37 cellular contexts compared by ENCODE assay signal in the genomic region with DNA sequence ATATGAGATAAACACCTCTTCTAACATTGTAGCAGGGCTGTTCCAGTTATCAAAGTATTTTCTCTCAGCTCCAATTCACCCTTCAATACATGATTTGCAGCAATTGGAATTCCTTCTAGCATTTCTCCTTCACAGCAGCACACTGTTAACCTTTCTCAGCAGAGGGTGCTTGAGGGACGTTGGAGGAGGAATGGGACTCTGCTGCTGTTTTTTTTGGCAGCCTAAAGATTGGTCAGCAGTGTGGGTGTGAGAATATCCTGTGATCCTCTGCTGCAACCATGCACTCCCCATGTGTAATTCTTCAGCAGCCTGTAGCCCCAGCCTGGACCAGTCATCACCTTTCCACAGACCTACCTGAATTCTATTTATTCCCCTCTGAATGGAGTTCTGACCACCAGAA.
A peak's percentile ranks its signal among the peaks of the same experiment; 100 is the strongest.
DNase-seq lines count a peak whose midpoint lies in the region; ATAC-seq and TF ChIP-seq lines count a peak whose summit lies in the region.
"Had no signal": no experiment of that assay in that cellular context is flagged by ENCODE, and none has a peak within 500 bp of the region (broad histone marks: within the 10 kb centered on the region; RNA-seq: fewer than 3 reads in every experiment).

No MANE protein-coding gene starts in this region.

- H2BK15ac ChIP-seq in IMR-90 (ENCODE audit: low read depth, low read length): no peak overlapping the region

- no peaks in the 10 kb centered on the region for H3K27me3 ChIP-seq in IMR-90 (ENCODE audit: control insufficient read depth, insufficient read depth, low read length)
- no peaks in the 10 kb centered on the region for H3K27me3 ChIP-seq in upper lobe of left lung
- H3K27me3 ChIP-seq: BLaER1, dorsolateral prefrontal cortex, heart right ventricle, Peyer's patch had no signal

- WGBS in IMR-90 (ENCODE audit: extremely low coverage in 2 of 2, insufficient read length in 1 of 2), 2 experiments: no CpG with 5 or more reads among the region's 1 CpG
- 40% methylated on average over 1 of the region's 1 CpG for WGBS in upper lobe of left lung, 2 donors

- no peak for TF ChIP-seq EP300 in upper lobe of left lung (IDR thresholded peaks at IDR 0.05)

- no peak overlapping the region for H3K4me3 Mint-ChIP-seq in activated T-helper 2 cell treated with anti-CD3 and anti-CD28 coated beads, Interferon-gamma antibody, Interleukin-2, Interleukin-4, amounts not matched to agents 10 μg/mL and 5 μg/mL and 100 μg/mL, durations not matched to agents 14 hours and 24 hours and 36 hours (ENCODE audit: low read depth)
- H3K4me3 Mint-ChIP-seq: activated naive CD4-positive, alpha-beta T cell treated with anti-CD3 and anti-CD28 coated beads, Interleukin-2, amount 50 U/mL, for 24 hours; natural killer cell treated with Interleukin-12 subunit alpha and Interleukin-12 subunit beta and Interleukin-15 and Interleukin-18, amount 100 ng/mL, for 72 hours; stimulated activated naive B cell treated with anti-CD40 and anti-IgM and Interleukin-4, amounts not matched to agents 10 μg/mL and 1 μg/mL and 100 μg/mL, for 72 hours; type B pancreatic cell had no signal

- no peak overlapping the region for H2BK5ac ChIP-seq in IMR-90 (ENCODE audit: low read depth, low read length, poor library complexity, severe bottlenecking)

- no peak overlapping the region for H3K27ac Mint-ChIP-seq in activated T-helper 2 cell treated with anti-CD3 and anti-CD28 coated beads, Interferon-gamma antibody, Interleukin-2, Interleukin-4, amounts not matched to agents 10 μg/mL and 5 μg/mL and 100 μg/mL, durations not matched to agents 14 hours and 24 hours and 36 hours
- H3K27ac Mint-ChIP-seq: activated naive CD4-positive, alpha-beta T cell treated with anti-CD3 and anti-CD28 coated beads, Interleukin-2, amount 50 U/mL, for 24 hours; natural killer cell treated with Interleukin-12 subunit alpha and Interleukin-12 subunit beta and Interleukin-15 and Interleukin-18, amount 100 ng/mL, for 72 hours; stimulated activated naive B cell treated with anti-CD40 and anti-IgM and Interleukin-4, amounts not matched to agents 10 μg/mL and 1 μg/mL and 100 μg/mL, for 72 hours; type B pancreatic cell had no signal

- H2AK9ac ChIP-seq in IMR-90 (replicated peaks; ENCODE audit: low read depth, low read length, poor library complexity): no peak overlapping the region

- CTCF ChIA-PET in IMR-90 (lab: Yijun Ruan, JAX): interaction anchor here (0.6 to 1.3 kb wide), 2 partner anchors 9 to 16 kb away, joined by 3 read pairs; no protein-coding TSS in a partner anchor

- H3K36me3 ChIP-seq in IMR-90 (ENCODE audit: control insufficient read depth, insufficient read depth, low read length) (no peaks in the 10 kb centered on the region), upper lobe of left lung (no peaks in the 10 kb centered on the region)
- H3K36me3 ChIP-seq: BLaER1, HAP-1, heart right ventricle, Peyer's patch, WERI-Rb-1 had no signal

- TF ChIP-seq CTCF in IMR-90 (conservative IDR thresholded peaks at IDR 0.05; ENCODE audit: low read depth, low read length): no peak
- TF ChIP-seq CTCF in upper lobe of left lung (IDR thresholded peaks at IDR 0.05): no peak

- no peaks in the 10 kb centered on the region for H3K27me3 Mint-ChIP-seq in activated T-helper 2 cell treated with anti-CD3 and anti-CD28 coated beads, Interferon-gamma antibody, Interleukin-2, Interleukin-4, amounts not matched to agents 10 μg/mL and 5 μg/mL and 100 μg/mL, durations not matched to agents 14 hours and 24 hours and 36 hours (ENCODE audit: low read depth)
- H3K27me3 Mint-ChIP-seq: activated naive CD4-positive, alpha-beta T cell treated with anti-CD3 and anti-CD28 coated beads, Interleukin-2, amount 50 U/mL, for 24 hours; natural killer cell treated with Interleukin-12 subunit alpha and Interleukin-12 subunit beta and Interleukin-15 and Interleukin-18, amount 100 ng/mL, for 72 hours; stimulated activated naive B cell treated with anti-CD40 and anti-IgM and Interleukin-4, amounts not matched to agents 10 μg/mL and 1 μg/mL and 100 μg/mL, for 72 hours; type B pancreatic cell had no signal

- ATAC-seq in IMR-90 (ENCODE audit: low read depth): no peak
- ATAC-seq in upper lobe of left lung (ENCODE audit: low FRiP score in 2 of 2): no peak
- ATAC-seq: heart right ventricle; mucosa of descending colon; natural killer cell treated with Interleukin-12 subunit alpha and Interleukin-12 subunit beta and Interleukin-15 and Interleukin-18, amount 100 ng/mL, for 72 hours; psoas muscle; stimulated activated naive B cell treated with anti-CD40 and anti-IgM and Interleukin-4, amounts not matched to agents 10 μg/mL and 1 μg/mL and 100 μg/mL, for 72 hours had no signal

- no peaks in the 10 kb centered on the region for H3K4me1 Mint-ChIP-seq in activated T-helper 2 cell treated with anti-CD3 and anti-CD28 coated beads, Interferon-gamma antibody, Interleukin-2, Interleukin-4, amounts not matched to agents 10 μg/mL and 5 μg/mL and 100 μg/mL, durations not matched to agents 14 hours and 24 hours and 36 hours (ENCODE audit: low read depth)
- H3K4me1 Mint-ChIP-seq: activated naive CD4-positive, alpha-beta T cell treated with anti-CD3 and anti-CD28 coated beads, Interleukin-2, amount 50 U/mL, for 24 hours; stimulated activated naive B cell treated with anti-CD40 and anti-IgM and Interleukin-4, amounts not matched to agents 10 μg/mL and 1 μg/mL and 100 μg/mL, for 72 hours had no signal

- no peak for TF ChIP-seq POLR2A in IMR-90 (IDR thresholded peaks at IDR 0.05; ENCODE audit: low read depth, low read length)
- no peak for TF ChIP-seq POLR2A in upper lobe of left lung (IDR thresholded peaks at IDR 0.05)

- H3K4me3 ChIP-seq in IMR-90 (ENCODE audit: insufficient read depth, low read depth, low read length) (no peak overlapping the region), upper lobe of left lung (no peak overlapping the region)
- H3K4me3 ChIP-seq: BLaER1, dorsolateral prefrontal cortex, HAP-1, heart right ventricle, lung, mucosa of descending colon, Peyer's patch, psoas muscle had no signal

- intact Hi-C loops in IMR-90 (cut with micrococcal nuclease): no loop called here
- intact Hi-C loops in activated T-helper 2 cell treated with anti-CD3 and anti-CD28 coated beads, Interferon-gamma antibody, Interleukin-2, Interleukin-4, amounts not matched to agents 10 μg/mL and 5 μg/mL and 100 μg/mL, durations not matched to agents 14 hours and 24 hours and 36 hours (cut with micrococcal nuclease): no loop called here

- peak; percentile 45 for DNase-seq in IMR-90
- DNase-seq in astrocyte of the hippocampus (ENCODE audit: low read depth, low spot score): peak; percentile 5
- peak; percentile 7 for DNase-seq in fibroblast of gingiva (ENCODE audit: low read depth)
- DNase-seq in myocyte (ENCODE audit: low read depth): peak; percentile 5
- no peak for DNase-seq in HCEC 1CT
- no peak for DNase-seq in activated T-helper 2 cell treated with anti-CD3 and anti-CD28 coated beads, Interferon-gamma antibody, Interleukin-2, Interleukin-4, amounts not matched to agents 10 μg/mL and 5 μg/mL and 100 μg/mL, durations not matched to agents 14 hours and 24 hours and 36 hours (ENCODE audit: low spot score)
- DNase-seq in upper lobe of left lung: no peak
- DNase-seq in T-helper 2 cell: no peak
- DNase-seq: activated CD4-positive, alpha-beta T cell treated with anti-CD3 and anti-CD28 coated beads for 48 hours; amygdala; Caco-2; central memory CD4-positive, alpha-beta T cell; DMS53; dorsolateral prefrontal cortex; foreskin melanocyte; GDM1; heart right ventricle; Karpas-422; kidney glomerular epithelial cell; mucosa of descending colon; MV-4-11; NCI-H1436; NCI-H2081 treated with DMSO at 0.1 percent for 48 hours; NCI-H345; Peyer's patch; psoas muscle; stimulated activated naive B cell treated with anti-CD40 and anti-IgM and Interleukin-4, amounts not matched to agents 10 μg/mL and 1 μg/mL and 100 μg/mL, for 72 hours; substantia nigra; SW 1271; T-helper 9 cell; WERI-Rb-1 had no signal

- H2BK120ac ChIP-seq in IMR-90 (ENCODE audit: low read depth, low read length): no peak overlapping the region

- H3K9me3 ChIP-seq in IMR-90 (ENCODE audit: control insufficient read depth, insufficient read depth, low read length) (no peaks in the 10 kb centered on the region), upper lobe of left lung (no peaks in the 10 kb centered on the region)
- H3K9me3 ChIP-seq: BLaER1, Caco-2, HAP-1, heart right ventricle, mucosa of descending colon, Peyer's patch, psoas muscle had no signal

- in situ Hi-C loops in IMR-90 (cut with MboI; ENCODE audit: low sequenced_read_pairs): no loop called here

- no peak overlapping the region for H3K9ac ChIP-seq in IMR-90 (ENCODE audit: low read depth, low read length)
- H3K9ac ChIP-seq: BLaER1 had no signal

- H3K23ac ChIP-seq in IMR-90 (ENCODE audit: low read depth, low read length): no peak overlapping the region

- no peak overlapping the region for H3K56ac ChIP-seq in IMR-90 (ENCODE audit: extremely low read depth, insufficient read depth, low read length)

- H3K9me1 ChIP-seq in IMR-90 (ENCODE audit: insufficient read depth, low read length): no peaks in the 10 kb centered on the region

- TF ChIP-seq RAD21 in IMR-90 (IDR thresholded peaks at IDR 0.05; ENCODE audit: low read length): no peak

- dilution Hi-C loops in IMR-90 (cut with HindIII; ENCODE audit: low sequenced_read_pairs, unreplicated experiment): no loop called here

- H3K14ac ChIP-seq in IMR-90 (replicated peaks; ENCODE audit: low read depth, low read length): no peak overlapping the region; the same call in 1 of the 2 replicates

- H4K8ac ChIP-seq in IMR-90 (ENCODE audit: low read depth in 2 of 2, low read length in 2 of 2): no peak overlapping the region

- peaks cover 4% of the 10 kb centered on the region for H3K9me3 Mint-ChIP-seq in activated T-helper 2 cell treated with anti-CD3 and anti-CD28 coated beads, Interferon-gamma antibody, Interleukin-2, Interleukin-4, amounts not matched to agents 10 μg/mL and 5 μg/mL and 100 μg/mL, durations not matched to agents 14 hours and 24 hours and 36 hours

- H3K4ac ChIP-seq in IMR-90 (ENCODE audit: low read depth, low read length): no peak overlapping the region

- H4K5ac ChIP-seq in IMR-90 (ENCODE audit: low read depth, low read length): no peak overlapping the region

- H2AK5ac ChIP-seq in IMR-90 (ENCODE audit: low read depth, low read length): no peak overlapping the region

- POLR2A ChIA-PET in IMR-90 (lab: Charles Lee; ENCODE audit: unreplicated experiment): no interaction called here

- H2AFZ ChIP-seq in IMR-90 (replicated peaks; ENCODE audit: low read length, poor library complexity): no peak overlapping the region

- no peaks in the 10 kb centered on the region for H3K4me1 ChIP-seq in IMR-90 (ENCODE audit: control insufficient read depth, insufficient read depth, low read length)
- H3K4me1 ChIP-seq in upper lobe of left lung: no peaks in the 10 kb centered on the region
- H3K4me1 ChIP-seq: BLaER1, Caco-2, HAP-1, heart right ventricle, Peyer's patch, psoas muscle had no signal

- no peaks in the 10 kb centered on the region for H4K20me1 ChIP-seq in IMR-90 (ENCODE audit: insufficient read depth, low read length)
- H4K20me1 ChIP-seq: BLaER1 had no signal

- no peak overlapping the region for H4K91ac ChIP-seq in IMR-90 (ENCODE audit: insufficient read depth, low read depth, low read length)

- BruUV-seq in IMR-90 (replicated peaks; lab: Mats Ljungman, UMichigan): no TSS peak

- no peak overlapping the region for H3K18ac ChIP-seq in IMR-90 (ENCODE audit: low read depth, low read length)

- H3K4me2 ChIP-seq in IMR-90 (ENCODE audit: low read depth, low read length): no peak overlapping the region
- H3K4me2 ChIP-seq: BLaER1 had no signal

- H3K79me1 ChIP-seq in IMR-90 (ENCODE audit: low read depth in 1 of 2, low read length in 2 of 2): no peaks in the 10 kb centered on the region

- H2BK20ac ChIP-seq in IMR-90 (ENCODE audit: low read depth, low read length): no peak overlapping the region

- H3K36me3 Mint-ChIP-seq in activated T-helper 2 cell treated with anti-CD3 and anti-CD28 coated beads, Interferon-gamma antibody, Interleukin-2, Interleukin-4, amounts not matched to agents 10 μg/mL and 5 μg/mL and 100 μg/mL, durations not matched to agents 14 hours and 24 hours and 36 hours (ENCODE audit: low read depth): no peaks in the 10 kb centered on the region
- H3K36me3 Mint-ChIP-seq: activated naive CD4-positive, alpha-beta T cell treated with anti-CD3 and anti-CD28 coated beads, Interleukin-2, amount 50 U/mL, for 24 hours; natural killer cell treated with Interleukin-12 subunit alpha and Interleukin-12 subunit beta and Interleukin-15 and Interleukin-18, amount 100 ng/mL, for 72 hours; stimulated activated naive B cell treated with anti-CD40 and anti-IgM and Interleukin-4, amounts not matched to agents 10 μg/mL and 1 μg/mL and 100 μg/mL, for 72 hours had no signal

- H3K27ac ChIP-seq in IMR-90 (ENCODE audit: insufficient read depth, low read length) (no peak overlapping the region), upper lobe of left lung (no peak overlapping the region)
- H3K27ac ChIP-seq: BLaER1, dorsolateral prefrontal cortex, heart right ventricle, Peyer's patch, psoas muscle, WERI-Rb-1 had no signal

Comparison
In these comparisons a context has a peak if more than half of its experiments do, and no peak if none do; other contexts are left out.
1. DNase-seq: peak in IMR-90 (single experiment), astrocyte of the hippocampus (single experiment), fibroblast of gingiva (single experiment) and myocyte (single experiment); none in HCEC 1CT (single experiment), activated T-helper 2 cell treated with anti-CD3 and anti-CD28 coated beads, Interferon-gamma antibody, Interleukin-2, Interleukin-4, amounts not matched to agents 10 μg/mL and 5 μg/mL and 100 μg/mL, durations not matched to agents 14 hours and 24 hours and 36 hours (single experiment), upper lobe of left lung (0 of 2) and T-helper 2 cell (0 of 5).